ENCODE assay signal across 19 cellular contexts in the genomic region with DNA sequence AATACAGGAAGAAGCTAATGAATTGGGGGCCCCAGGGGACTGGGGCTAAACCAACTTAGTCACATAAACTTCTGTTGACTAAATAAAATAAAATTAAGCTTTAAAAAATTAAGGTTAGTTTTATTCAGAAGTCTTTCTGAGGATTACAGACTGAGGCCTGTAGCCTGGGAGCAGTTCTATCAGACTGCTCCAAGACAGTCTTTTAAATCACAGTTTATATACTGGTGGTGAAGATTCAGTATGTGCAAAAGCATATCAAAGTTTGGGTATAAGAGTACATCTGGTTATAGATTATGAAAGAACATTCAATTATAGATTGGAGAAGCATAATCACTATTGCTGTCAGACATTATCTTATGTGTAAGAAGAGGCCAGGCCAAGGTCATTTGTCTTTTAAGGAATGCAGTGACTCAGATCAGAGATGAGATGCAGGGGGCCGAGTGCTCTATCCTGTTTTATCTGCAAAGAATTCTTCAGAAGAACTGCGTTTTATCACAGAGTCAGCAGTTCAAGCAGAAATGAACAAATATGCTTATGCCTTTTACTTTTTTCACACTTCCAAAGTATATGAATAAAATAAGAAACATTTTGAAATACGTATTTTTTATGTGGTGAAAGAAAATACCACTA.
"Had no signal": no experiment of that assay in that cellular context is flagged by ENCODE, and none has a peak within 500 bp of the region (broad histone marks: within the 10 kb centered on the region; RNA-seq: fewer than 3 reads in every experiment).

No MANE protein-coding gene starts in this region.

- DNase-seq: activated B cell treated with CpG ODN at 0.5 μM for 24 hours; activated CD4-positive, alpha-beta T cell treated with anti-CD3 and anti-CD28 coated beads, Interleukin-2, amount 10 ng/mL, durations not matched to agents 24 days and 14 days; activated CD8-positive, alpha-beta memory T cell treated with anti-CD3 and anti-CD28 coated beads, Interleukin-2, amount 50 U/mL, for 4 hours; activated CD8-positive, alpha-beta T cell treated with anti-CD3 and anti-CD28 coated beads, Interleukin-2, amount 10 ng/mL, durations not matched to agents 7 days and 5 days; activated gamma-delta T cell; activated T-cell treated with anti-CD3 and anti-CD28 coated beads, Interleukin-2, amount 50 U/mL, for 48 hours; immature natural killer cell; left colon; lower lobe of right lung; naive thymus-derived CD8-positive, alpha-beta T cell; occipital lobe; small intestine; stimulated activated CD4-positive, alpha-beta T cell treated with anti-CD3 and anti-CD28 coated beads, Interleukin-4, amount 100 ng/mL, for 4 hours; stimulated activated CD8-positive, alpha-beta memory T cell treated with anti-CD3 and anti-CD28 coated beads, Interleukin-4, amount 100 ng/mL, for 48 hours; stimulated activated naive CD4-positive, alpha-beta T cell treated with Interleukin-2 at 50 U/mL for 16 hours; T-helper 17 cell; upper lobe of left lung had no signal

- H3K4me3 ChIP-seq: lower lobe of right lung, right atrium auricular region, upper lobe of left lung had no signal

- H3K36me3 ChIP-seq: lower lobe of right lung, right atrium auricular region, upper lobe of left lung had no signal

- ATAC-seq: activated CD8-positive, alpha-beta T cell treated with anti-CD3 and anti-CD28 coated beads, Interleukin-2, amount 10 ng/mL, durations not matched to agents 7 days and 5 days; activated naive CD4-positive, alpha-beta T cell treated with anti-CD3 and anti-CD28 coated beads, Interleukin-2, amount 50 U/mL, for 72 hours; left colon; lower lobe of right lung; naive thymus-derived CD8-positive, alpha-beta T cell; T-helper 17 cell had no signal

- H3K4me1 ChIP-seq: lower lobe of right lung, right atrium auricular region, upper lobe of left lung had no signal

- H3K9me3 ChIP-seq: lower lobe of right lung, upper lobe of left lung had no signal

- H3K27me3 ChIP-seq: right atrium auricular region, upper lobe of left lung had no signal

- H3K27ac ChIP-seq: lower lobe of right lung, right atrium auricular region, upper lobe of left lung had no signal
